30 cellular contexts compared by ENCODE assay signal in genomic region chr7:54783952-54784351, GRCh38.
"Had no signal": no experiment of that assay in that cellular context is flagged by ENCODE, and none has a peak within 500 bp of the region (broad histone marks: within the 10 kb centered on the region; RNA-seq: fewer than 3 reads in every experiment).

No MANE protein-coding gene starts in this region.

- DNase-seq: activated CD4-positive, alpha-beta T cell treated with anti-CD3 and anti-CD28 coated beads, Interleukin-2, amount 10 ng/mL, durations not matched to agents 24 days and 14 days; activated CD4-positive, alpha-beta T cell treated with anti-CD3 and anti-CD28 coated beads, Interleukin-2, amount 50 U/mL, for 4 hours; activated CD8-positive, alpha-beta T cell treated with anti-CD3 and anti-CD28 coated beads for 36 hours; activated effector memory CD4-positive, alpha-beta T cell treated with anti-CD3 and anti-CD28 coated beads, Interleukin-2, amount 50 U/mL, for 16 hours; activated naive CD4-positive, alpha-beta T cell; activated naive CD4-positive, alpha-beta T cell treated with anti-CD3 and anti-CD28 coated beads, Interleukin-2, amount 50 U/mL, for 16 hours; activated naive CD8-positive, alpha-beta T cell treated with anti-CD3 and anti-CD28 coated beads for 36 hours; activated T-cell treated with anti-CD3 and anti-CD28 coated beads, Interleukin-2, amount 50 U/mL, for 1 hour; activated T-cell treated with anti-CD3 and anti-CD28 coated beads, Interleukin-2, amount 50 U/mL, for 72 hours; amniotic stem cell; aorta; brain microvascular endothelial cell; central memory CD4-positive, alpha-beta T cell; Kasumi-1; NCI-H1105; NCI-H1417 treated with DMSO at 0.1 percent for 48 hours; NCI-H187 treated with DMSO at 0.1 percent for 48 hours; NCI-H2081; NCI-H2171 treated with DMSO at 0.1 percent for 48 hours; NCI-H2227 treated with DMSO at 0.1 percent for 48 hours; NCI-H446; NCI-H510A treated with DMSO at 0.1 percent for 48 hours; NCI-H526 treated with DMSO at 0.1 percent for 48 hours; NCI-H774; PC-9; T1000 had no signal

- H3K4me3 ChIP-seq: PC-9, SK-N-MC had no signal

- H3K27ac Mint-ChIP-seq: activated CD4-positive, alpha-beta T cell treated with anti-CD3 and anti-CD28 coated beads, Interleukin-2, amount 10 ng/mL, durations not matched to agents 24 days and 14 days; activated CD8-positive, alpha-beta T cell treated with anti-CD3 and anti-CD28 coated beads for 36 hours; activated naive CD8-positive, alpha-beta T cell treated with anti-CD3 and anti-CD28 coated beads for 36 hours; activated T-cell treated with anti-CD3 and anti-CD28 coated beads, Interleukin-2, amount 50 U/mL, for 72 hours; activated T-helper 17 cell treated with anti-CD3 and anti-CD28 coated beads, Interleukin-2, amount 50 U/mL, for 72 hours had no signal

- H3K4me1 Mint-ChIP-seq: activated T-helper 17 cell treated with anti-CD3 and anti-CD28 coated beads, Interleukin-2, amount 50 U/mL, for 72 hours had no signal

- H3K4me3 Mint-ChIP-seq: activated CD4-positive, alpha-beta T cell treated with anti-CD3 and anti-CD28 coated beads, Interleukin-2, amount 10 ng/mL, durations not matched to agents 24 days and 14 days; activated CD8-positive, alpha-beta T cell treated with anti-CD3 and anti-CD28 coated beads for 36 hours; activated naive CD8-positive, alpha-beta T cell treated with anti-CD3 and anti-CD28 coated beads for 36 hours; activated T-cell treated with anti-CD3 and anti-CD28 coated beads, Interleukin-2, amount 50 U/mL, for 72 hours; activated T-helper 17 cell treated with anti-CD3 and anti-CD28 coated beads, Interleukin-2, amount 50 U/mL, for 72 hours had no signal

- H3K27me3 ChIP-seq: brain microvascular endothelial cell had no signal

- ATAC-seq: activated CD8-positive, alpha-beta T cell treated with anti-CD3 and anti-CD28 coated beads for 36 hours; activated T-cell treated with anti-CD3 and anti-CD28 coated beads, Interleukin-2, amount 50 U/mL, for 72 hours; activated T-helper 17 cell treated with anti-CD3 and anti-CD28 coated beads, Interleukin-2, amount 50 U/mL, for 72 hours; Right ventricle myocardium inferior had no signal

- H3K36me3 ChIP-seq: brain microvascular endothelial cell had no signal

- H3K36me3 Mint-ChIP-seq: activated naive CD8-positive, alpha-beta T cell treated with anti-CD3 and anti-CD28 coated beads for 36 hours had no signal

- H3K27ac ChIP-seq: brain microvascular endothelial cell, PC-9, RWPE1, SK-N-MC had no signal

- H3K9me3 Mint-ChIP-seq: activated CD4-positive, alpha-beta T cell treated with anti-CD3 and anti-CD28 coated beads, Interleukin-2, amount 10 ng/mL, durations not matched to agents 24 days and 14 days; activated CD8-positive, alpha-beta T cell treated with anti-CD3 and anti-CD28 coated beads for 36 hours; activated naive CD8-positive, alpha-beta T cell treated with anti-CD3 and anti-CD28 coated beads for 36 hours; activated T-cell treated with anti-CD3 and anti-CD28 coated beads, Interleukin-2, amount 50 U/mL, for 72 hours; activated T-helper 17 cell treated with anti-CD3 and anti-CD28 coated beads, Interleukin-2, amount 50 U/mL, for 72 hours had no signal
